In genomic region chr9:137299938-137300337, GRCh38 we compare ENCODE assay signal across 8 cellular contexts. TPM values are rescaled to one million over a fixed set of nuclear protein-coding genes. Genes with fewer than 3 reads are reported as not detected.
DNase-seq lines count a peak whose midpoint lies in the region; ATAC-seq, FAIRE-seq and TF ChIP-seq lines count a peak whose summit lies in the region.
"Had no signal": no experiment of that assay in that cellular context is flagged by ENCODE, and none has a peak within 500 bp of the region (broad histone marks: within the 10 kb centered on the region; RNA-seq: fewer than 3 reads in every experiment).

No MANE protein-coding gene starts in this region.

- no peak overlapping the region for H4K8ac ChIP-seq in mesenchymal stem cell (ENCODE audit: low read length)

- peaks cover 13% of the 10 kb centered on the region for H3K27me3 Mint-ChIP-seq in activated T-helper 17 cell treated with anti-CD3 and anti-CD28 coated beads, Interleukin-2, amount 50 U/mL, for 72 hours

- H2AFZ ChIP-seq in mesenchymal stem cell (ENCODE audit: low read depth, low read length) = no peak overlapping the region
- H2AFZ ChIP-seq in MM.1S (ENCODE audit: low read length) = no peak overlapping the region

- H3K9ac ChIP-seq in HUES48 (ENCODE audit: low read depth, low read length) (peak overlapping the region; percentile 18; the same call in 1 of the 2 replicates), iPS-20b (ENCODE audit: low read depth, low read length) (peak overlapping the region; percentile 95; the same call in 1 of the 2 replicates), mesenchymal stem cell (ENCODE audit: low read length) (no peak overlapping the region), MM.1S (ENCODE audit: low read length) (no peak overlapping the region)

- H2BK5ac ChIP-seq in mesenchymal stem cell (ENCODE audit: low read depth, low read length, poor library complexity, severe bottlenecking) = no peak overlapping the region

- H3K79me2 ChIP-seq in MM.1S (ENCODE audit: low read length) = no peaks in the 10 kb centered on the region

- no peak overlapping the region for H2AK5ac ChIP-seq in mesenchymal stem cell (ENCODE audit: low read length, severe bottlenecking)

- H3K27ac Mint-ChIP-seq in activated T-helper 17 cell treated with anti-CD3 and anti-CD28 coated beads, Interleukin-2, amount 50 U/mL, for 72 hours = no peak overlapping the region

- H3K9me3 Mint-ChIP-seq in activated T-helper 17 cell treated with anti-CD3 and anti-CD28 coated beads, Interleukin-2, amount 50 U/mL, for 72 hours = no peaks in the 10 kb centered on the region

- peaks cover 7% of the 10 kb centered on the region; the same call in 1 of the 2 replicates for H3F3A ChIP-seq in MM.1S (ENCODE audit: insufficient read depth, low read length)

- H3K18ac ChIP-seq in mesenchymal stem cell (ENCODE audit: low read depth in 1 of 2, low read length in 2 of 2) = no peak overlapping the region

- peak overlapping the region; percentile 96 for H3K4me3 ChIP-seq in HUES48 (ENCODE audit: low read depth, low read length)
- peak overlapping the region; percentile 100 for H3K4me3 ChIP-seq in iPS-20b (ENCODE audit: low read length)
- peak overlapping the region; percentile 16 to 66 for H3K4me3 ChIP-seq in small intestine (ENCODE audit: low read depth in 1 of 2, low read length in 2 of 2)
- no peak overlapping the region for H3K4me3 ChIP-seq in mesenchymal stem cell (ENCODE audit: insufficient read depth in 1 of 2, low read depth in 1 of 2, low read length in 2 of 2)
- H3K4me3 ChIP-seq in MM.1S (ENCODE audit: low read length) = no peak overlapping the region

- peaks cover 5% of the 10 kb centered on the region for H3K4me1 Mint-ChIP-seq in activated T-helper 17 cell treated with anti-CD3 and anti-CD28 coated beads, Interleukin-2, amount 50 U/mL, for 72 hours

- H2BK120ac ChIP-seq in mesenchymal stem cell (ENCODE audit: low read depth, low read length) = no peak overlapping the region

- H2BK12ac ChIP-seq in mesenchymal stem cell (ENCODE audit: low read length in 2 of 2) = no peak overlapping the region

- no peak overlapping the region for H3K4ac ChIP-seq in mesenchymal stem cell (ENCODE audit: low read depth in 1 of 2, low read length in 2 of 2)

- H3K27me3 ChIP-seq in HUES48 (ENCODE audit: control insufficient read depth, insufficient read depth, low read length) = peaks cover 33% of the 10 kb centered on the region
- peaks cover 65% of the 10 kb centered on the region for H3K27me3 ChIP-seq in iPS-20b (ENCODE audit: insufficient read depth, low read length)
- H3K27me3 ChIP-seq in small intestine (ENCODE audit: control insufficient read depth in 2 of 2, insufficient read depth in 2 of 2, low read length in 2 of 2) = peaks cover 0 to 1% of the 10 kb centered on the region in 2 donors
- peaks cover 48 to 84% of the 10 kb centered on the region in 2 experiments for H3K27me3 ChIP-seq in mesenchymal stem cell (ENCODE audit: control insufficient read depth in 1 of 2, insufficient read depth in 1 of 2, low read length in 2 of 2)
- peaks cover 54% of the 10 kb centered on the region for H3K27me3 ChIP-seq in MM.1S (replicated peaks; ENCODE audit: insufficient read depth, low read length)

- no peaks in the 10 kb centered on the region for H3K9me2 ChIP-seq in MM.1S (replicated peaks; ENCODE audit: insufficient read depth, low read length)

- TF ChIP-seq CTCF in MM.1S (IDR thresholded peaks at IDR 0.05; ENCODE audit: low read length) = no peak

- no peak overlapping the region for H3K23ac ChIP-seq in mesenchymal stem cell (ENCODE audit: low read length in 2 of 2)

- no peaks in the 10 kb centered on the region for H4K20me1 ChIP-seq in MM.1S (ENCODE audit: insufficient read depth, low read length)

- H3K4me2 ChIP-seq in mesenchymal stem cell (ENCODE audit: low read length, poor library complexity, severe bottlenecking) = no peak overlapping the region
- H3K4me2 ChIP-seq in MM.1S (ENCODE audit: low read depth, low read length) = no peak overlapping the region

- no peaks in the 10 kb centered on the region for H3K79me1 ChIP-seq in mesenchymal stem cell (replicated peaks; ENCODE audit: low read length, poor library complexity, severe bottlenecking)

- no peak for ATAC-seq in activated T-helper 17 cell treated with anti-CD3 and anti-CD28 coated beads, Interleukin-2, amount 50 U/mL, for 72 hours (replicated peaks)

- 10 to 30% (median 26%) methylated on average over 16 of the region's 16 CpGs for WGBS in small intestine, 3 donors
- 31% methylated on average over 9 of the region's 16 CpGs for WGBS in mesenchymal stem cell

- no peak for FAIRE-seq in small intestine (lab: Jason Lieb, UNC)

- no peaks in the 10 kb centered on the region for H3K36me3 Mint-ChIP-seq in activated T-helper 17 cell treated with anti-CD3 and anti-CD28 coated beads, Interleukin-2, amount 50 U/mL, for 72 hours (ENCODE audit: low read depth)

- H3K14ac ChIP-seq in mesenchymal stem cell (ENCODE audit: low read length in 2 of 2) = no peak overlapping the region

- H4K91ac ChIP-seq in mesenchymal stem cell (ENCODE audit: low read length) = no peak overlapping the region

- no peaks in the 10 kb centered on the region for H3K9me3 ChIP-seq in HUES48 (ENCODE audit: control insufficient read depth, insufficient read depth, low read length)
- no peaks in the 10 kb centered on the region for H3K9me3 ChIP-seq in iPS-20b (ENCODE audit: insufficient read depth, low read depth, low read length)
- H3K9me3 ChIP-seq in small intestine (ENCODE audit: control insufficient read depth, low read depth) = no peaks in the 10 kb centered on the region
- H3K9me3 ChIP-seq in mesenchymal stem cell (ENCODE audit: control insufficient read depth, low read length) = no peaks in the 10 kb centered on the region
- no peaks in the 10 kb centered on the region for H3K9me3 ChIP-seq in MM.1S (replicated peaks; ENCODE audit: insufficient read depth, low read length)

- peaks cover 39% of the 10 kb centered on the region for H3K4me1 ChIP-seq in HUES48 (ENCODE audit: control insufficient read depth, insufficient read depth, low read length)
- H3K4me1 ChIP-seq in iPS-20b (ENCODE audit: insufficient read depth, low read length) = peaks cover 31% of the 10 kb centered on the region
- H3K4me1 ChIP-seq in small intestine (ENCODE audit: control insufficient read depth in 2 of 2, insufficient read depth in 1 of 2, low read depth in 1 of 2, low read length in 1 of 2) = peaks cover 2 to 4% of the 10 kb centered on the region in 2 donors
- H3K4me1 ChIP-seq in mesenchymal stem cell (ENCODE audit: control insufficient read depth, insufficient read depth, low read depth, low read length) = peaks cover 49% of the 10 kb centered on the region
- H3K4me1 ChIP-seq in MM.1S (ENCODE audit: low read length) = 0 out of 2 replicates have a peak, but pooled peaks cover 3% of the 10 kb centered on the region

- H3K27ac ChIP-seq in HUES48 (ENCODE audit: low read depth, low read length) (peak overlapping the region; percentile 88), iPS-20b (ENCODE audit: low read length) (peak overlapping the region; percentile 89), small intestine (ENCODE audit: low read depth in 1 of 2, low read length in 1 of 2) (peak overlapping the region; percentile 74 to 87), mesenchymal stem cell (ENCODE audit: low read length, poor library complexity, severe bottlenecking) (no peak overlapping the region), MM.1S (ENCODE audit: low read length) (no peak overlapping the region)

- H3K4me3 Mint-ChIP-seq in activated T-helper 17 cell treated with anti-CD3 and anti-CD28 coated beads, Interleukin-2, amount 50 U/mL, for 72 hours = peak overlapping the region; percentile 43

- DNase-seq in small intestine (peak; percentile 59), mesenchymal stem cell (no peak), MM.1S (no peak), activated gamma-delta T cell treated with Interleukin-2 at 50 U/mL for 16 hours (no peak)
- DNase-seq: stimulated activated CD4-positive, alpha-beta T cell treated with anti-CD3 and anti-CD28 coated beads, Interleukin-4, amount 100 ng/mL, for 4 hours had no signal

- H2BK15ac ChIP-seq in mesenchymal stem cell (ENCODE audit: low read depth, poor library complexity, severe bottlenecking) = no peak overlapping the region

- H3K36me3 ChIP-seq in HUES48 (ENCODE audit: control insufficient read depth, insufficient read depth, low read length) (no peaks in the 10 kb centered on the region), iPS-20b (ENCODE audit: insufficient read depth, low read depth, low read length) (no peaks in the 10 kb centered on the region), small intestine (ENCODE audit: control insufficient read depth in 2 of 2, insufficient read depth in 2 of 2, low read length in 2 of 2) (no peaks in the 10 kb centered on the region), mesenchymal stem cell (ENCODE audit: control insufficient read depth in 1 of 2, insufficient read depth in 2 of 2, low read depth in 1 of 2, low read length in 2 of 2) (no peaks in the 10 kb centered on the region), MM.1S (replicated peaks; ENCODE audit: insufficient read depth, low read length) (no peaks in the 10 kb centered on the region)

RNA-seq across cellular contexts. Expression of gene NRARP, which starts 2.1 kb away (rescaled TPM):
- under 1 TPM; 0.66 to 0.86 TPM for total RNA-seq in activated T-helper 17 cell treated with anti-CD3 and anti-CD28 coated beads, Interleukin-2, amount 50 U/mL, for 72 hours
- polyA plus RNA-seq in small intestine = 10 to 100 TPM in 1 of 3 donors, 1 to 10 TPM in 2; 3.2 to 12.6 (median 5.1) TPM
- polyA plus RNA-seq in mesenchymal stem cell (2013, experiment 1 of 2) = 0.76 TPM
- 0.68 TPM for polyA plus RNA-seq in mesenchymal stem cell (2013, experiment 2 of 2)

RNA-seq across cellular contexts. Expression of gene TOR4A, which starts 22.4 kb away (rescaled TPM):
- total RNA-seq in activated T-helper 17 cell treated with anti-CD3 and anti-CD28 coated beads, Interleukin-2, amount 50 U/mL, for 72 hours = 10 to 100 TPM in 1 of 2 donors, 1 to 10 TPM in 1; 4.9 to 11.5 TPM
- polyA plus RNA-seq in small intestine = 10 to 100 TPM in 1 of 3 donors, 1 to 10 TPM in 2; 3.4 to 21.5 (median 9.7) TPM
- polyA plus RNA-seq in mesenchymal stem cell (2013, experiment 1 of 2) = 30.3 TPM
- 30.0 TPM for polyA plus RNA-seq in mesenchymal stem cell (2013, experiment 2 of 2)

RNA-seq across cellular contexts. Expression of gene NELFB, which starts 44.8 kb away (rescaled TPM):
- 10 to 100 TPM; 43.6 to 78.0 TPM for total RNA-seq in activated T-helper 17 cell treated with anti-CD3 and anti-CD28 coated beads, Interleukin-2, amount 50 U/mL, for 72 hours
- polyA plus RNA-seq in small intestine = 10 to 100 TPM; 34.7 to 62.5 (median 34.9) TPM
- polyA plus RNA-seq in mesenchymal stem cell (2013, experiment 1 of 2) = 30.5 TPM
- polyA plus RNA-seq in mesenchymal stem cell (2013, experiment 2 of 2) = 30.5 TPM

RNA-seq across cellular contexts. Expression of gene STPG3, which starts 48.9 kb away (rescaled TPM):
- total RNA-seq in activated T-helper 17 cell treated with anti-CD3 and anti-CD28 coated beads, Interleukin-2, amount 50 U/mL, for 72 hours = not detected
- not detected for polyA plus RNA-seq in small intestine
- polyA plus RNA-seq in mesenchymal stem cell (2013, experiment 1 of 2) = not detected
- not detected for polyA plus RNA-seq in mesenchymal stem cell (2013, experiment 2 of 2)

RNA-seq across cellular contexts. Expression of gene TUBB4B, which starts 58.9 kb away (rescaled TPM):
- 100 to 1,000 TPM; 232 to 372 TPM for total RNA-seq in activated T-helper 17 cell treated with anti-CD3 and anti-CD28 coated beads, Interleukin-2, amount 50 U/mL, for 72 hours
- polyA plus RNA-seq in small intestine = 100 to 1,000 TPM; 365 to 374 (median 369) TPM
- polyA plus RNA-seq in mesenchymal stem cell (2013, experiment 1 of 2) = 181 TPM
- polyA plus RNA-seq in mesenchymal stem cell (2013, experiment 2 of 2) = 181 TPM

Comparison
In these comparisons a context has a peak if more than half of its experiments do, and no peak if none do; other contexts are left out.
1. H3K27ac ChIP-seq: peak in HUES48 (single experiment), iPS-20b (single experiment) and small intestine (2 of 2); none in mesenchymal stem cell (single experiment) and MM.1S (single experiment).
2. H3K4me3 ChIP-seq: peak in HUES48 (single experiment), iPS-20b (single experiment) and small intestine (2 of 2); none in mesenchymal stem cell (0 of 2) and MM.1S (single experiment).
3. H3K9ac ChIP-seq: peak in HUES48 (single experiment) and iPS-20b (single experiment); none in mesenchymal stem cell (single experiment) and MM.1S (single experiment).